ENCODE assay signal across 9 cellular contexts in the genomic region with DNA sequence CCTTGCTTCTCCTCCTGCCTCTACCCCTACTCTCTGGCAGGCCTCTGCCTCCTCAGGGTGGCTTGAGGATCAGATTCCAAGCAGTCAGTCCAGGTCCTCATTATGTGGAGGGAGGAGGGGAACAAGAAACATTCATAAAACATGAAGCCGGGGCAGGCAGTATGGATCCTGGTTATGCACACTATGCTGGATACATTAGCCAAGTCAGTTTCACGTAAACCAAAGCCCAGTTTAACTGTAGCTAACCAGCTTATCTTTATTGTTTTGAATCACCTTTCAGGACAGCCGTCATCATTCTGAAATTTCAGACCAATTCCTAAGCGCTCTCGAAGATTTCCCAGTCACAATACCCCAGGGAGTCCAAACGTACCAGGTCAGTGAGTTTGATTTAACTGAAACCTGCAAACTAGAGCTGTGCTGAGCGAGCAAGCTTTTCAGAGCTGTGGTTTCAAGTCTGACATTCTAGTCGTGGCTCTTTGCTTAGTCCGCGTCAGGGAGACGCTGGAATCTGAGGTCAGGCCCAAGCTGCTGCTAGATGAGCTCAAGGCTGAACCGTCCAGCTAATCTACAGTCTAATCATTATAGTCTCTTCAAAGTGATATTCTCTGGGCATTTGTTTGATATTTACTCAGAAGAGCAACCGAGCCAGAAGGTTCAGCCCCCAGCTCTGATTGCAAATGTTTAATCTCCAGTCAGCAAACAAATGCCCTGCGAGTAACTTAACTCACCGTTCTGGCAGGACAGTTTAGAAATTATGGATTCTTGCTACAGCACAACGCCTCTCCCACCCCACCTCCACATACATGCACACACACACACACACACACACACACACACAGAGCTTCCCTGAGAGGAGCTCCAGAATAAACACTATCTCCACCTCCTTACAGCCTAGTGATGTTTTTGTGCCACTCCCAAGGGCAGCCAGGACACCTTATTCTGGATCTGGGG.
DNase-seq lines count a peak whose midpoint lies in the region; ATAC-seq and TF ChIP-seq lines count a peak whose summit lies in the region.
"Had no signal": no experiment of that assay in that cellular context is flagged by ENCODE, and none has a peak within 500 bp of the region (broad histone marks: within the 10 kb centered on the region; RNA-seq: fewer than 3 reads in every experiment).

No MANE protein-coding gene starts in this region.

- TF ChIP-seq POLR2A in adrenal gland (IDR thresholded peaks at IDR 0.05) (peak in 1 of 2 donors; percentile 33), tibial nerve (IDR thresholded peaks at IDR 0.05) (no peak)

- 29 to 44% (median 32%) methylated on average over 16 of the region's 16 CpGs for WGBS in adrenal gland, 4 donors
- 43 to 47% methylated on average over 16 of the region's 16 CpGs for WGBS in tibial nerve, 2 donors

- peaks cover 0 to 10% of the 10 kb centered on the region in 2 donors for H3K4me1 ChIP-seq in adrenal gland (replicated peaks in 1 of 2)
- H3K4me1 ChIP-seq in tibial nerve: peaks cover 0 to 45% (median 3%) of the 10 kb centered on the region in 4 donors

- DNase-seq in NCI-H510A treated with DMSO at 0.1 percent for 48 hours (lab: John Stamatoyannopoulos, UW) (peak; percentile 27), NCI-H510A (lab: John Stamatoyannopoulos, UW) (no peak), adrenal gland (peak; percentile 45 to 83 (median 76)), left kidney (ENCODE audit: low read depth, low spot score) (peak; percentile 77), tibial nerve (ENCODE audit: low spot score in 2 of 2) (no peak), activated gamma-delta T cell treated with Interleukin-2 at 50 U/mL for 16 hours (no peak)

- TF ChIP-seq CTCF in adrenal gland (IDR thresholded peaks at IDR 0.05) (no peak), tibial nerve (IDR thresholded peaks at IDR 0.05) (no peak)

- H3K36me3 ChIP-seq in adrenal gland (replicated peaks in 1 of 2): no peaks in the 10 kb centered on the region
- H3K36me3 ChIP-seq in tibial nerve: no peaks in the 10 kb centered on the region
- H3K36me3 ChIP-seq: esophagus muscularis mucosa had no signal

- no peak overlapping the region for H3K4me3 ChIP-seq in adrenal gland
- H3K4me3 ChIP-seq in tibial nerve: no peak overlapping the region
- H3K4me3 ChIP-seq: esophagus muscularis mucosa had no signal

- intact Hi-C loops in adrenal gland (cut with DNase I): no loop called here

- no peak for TF ChIP-seq EP300 in tibial nerve (IDR thresholded peaks at IDR 0.05)

- H3K9me3 ChIP-seq in adrenal gland (replicated peaks in 1 of 3) (no peaks in the 10 kb centered on the region), tibial nerve (no peaks in the 10 kb centered on the region)
- H3K9me3 ChIP-seq: esophagus muscularis mucosa had no signal

- ATAC-seq in HG02571 (IDR thresholded peaks at IDR 0.05; ENCODE audit: unreplicated experiment) (no peak), HG02763 (IDR thresholded peaks at IDR 0.05; ENCODE audit: unreplicated experiment) (no peak)

- H3K27me3 ChIP-seq in adrenal gland: no peaks in the 10 kb centered on the region
- H3K27me3 ChIP-seq in tibial nerve: no peaks in the 10 kb centered on the region

- H3K27ac ChIP-seq in adrenal gland: peak overlapping the region; percentile 11 to 75 (median 49)
- H3K27ac ChIP-seq in tibial nerve: peak overlapping the region in 3 of 4 donors; percentile 34 to 78 (median 50)
- H3K27ac ChIP-seq: esophagus muscularis mucosa had no signal

Comparison
In these comparisons a context has a peak if more than half of its experiments do, and no peak if none do; other contexts are left out.
1. DNase-seq: peak in NCI-H510A treated with DMSO at 0.1 percent for 48 hours (single experiment), adrenal gland (7 of 7) and left kidney (single experiment); none in NCI-H510A (single experiment), tibial nerve (0 of 2) and activated gamma-delta T cell treated with Interleukin-2 at 50 U/mL for 16 hours (single experiment).